11 cellular contexts compared by ENCODE assay signal in the genomic region with DNA sequence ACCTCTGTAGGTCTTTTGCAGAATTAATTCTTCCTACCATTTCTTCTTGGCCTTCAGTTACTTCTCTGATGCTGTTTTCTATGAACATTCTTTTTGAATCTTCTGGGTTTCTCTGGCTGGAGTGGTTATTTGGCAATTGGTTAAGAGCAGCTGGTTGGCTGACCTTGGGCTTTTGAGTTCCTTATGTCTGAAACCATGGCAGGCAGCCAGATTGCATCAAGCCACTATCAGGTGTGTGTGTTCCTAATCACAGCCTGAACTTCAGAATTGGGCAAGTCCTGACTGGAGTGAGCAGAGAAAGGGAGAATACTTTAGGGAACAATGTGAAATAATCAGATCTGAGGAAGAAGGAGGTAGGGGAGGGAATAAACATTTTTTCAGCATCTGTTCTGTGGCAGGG.
DNase-seq lines count a peak whose midpoint lies in the region; ATAC-seq and TF ChIP-seq lines count a peak whose summit lies in the region.
"Had no signal": no experiment of that assay in that cellular context is flagged by ENCODE, and none has a peak within 500 bp of the region (broad histone marks: within the 10 kb centered on the region; RNA-seq: fewer than 3 reads in every experiment).

No MANE protein-coding gene starts in this region.

- TF ChIP-seq CTCF in BE2C (IDR thresholded peaks at IDR 0.05; ENCODE audit: low read depth, low read length): no peak
- TF ChIP-seq CTCF in mucosa of descending colon (IDR thresholded peaks at IDR 0.05): no peak
- TF ChIP-seq CTCF in GM10248 (IDR thresholded peaks at IDR 0.05; ENCODE audit: control extremely low read depth, extremely low read depth, low read depth, missing control alignments): no peak

- POLR2A ChIA-PET in GM10248 (lab: Yijun Ruan, JAX): interaction anchor here (0.5 kb wide), 1 partner anchor 54 kb away, joined by 3 read pairs; no protein-coding TSS in a partner anchor

- intact Hi-C loops in mucosa of descending colon (cut with DNase I, micrococcal nuclease): no loop called here

- H3K9me3 ChIP-seq in BE2C (no peaks in the 10 kb centered on the region), mucosa of descending colon (no peaks in the 10 kb centered on the region)

- in situ Hi-C loops in KBM-7 (cut with MboI; ENCODE audit: low pct_unique_long_range_greater_than_20kb, low sequenced_read_pairs): no loop called here

- CTCF ChIA-PET in GM10248 (lab: Yijun Ruan, JAX): interaction anchor here (1.3 to 2.8 kb wide), 3 partner anchors 14 to 45 kb away, joined by 3 to 14 read pairs (median 7); no protein-coding TSS in a partner anchor

- peak; percentile 26 for DNase-seq in BE2C
- DNase-seq in KBM-7: peak; percentile 8
- DNase-seq in dermis blood vessel endothelial cell: peak; percentile 69
- DNase-seq in mucosa of descending colon: peak in 1 of 3 donors; percentile 46
- no peak for DNase-seq in activated CD8-positive, alpha-beta memory T cell treated with anti-CD3 and anti-CD28 coated beads for 24 hours
- no peak for DNase-seq in GM10248 (ENCODE audit: extremely low spot score)
- DNase-seq in DMS153 treated with DMSO at 0.1 percent for 48 hours (lab: John Stamatoyannopoulos, UW; ENCODE audit: unreplicated experiment): no peak
- DNase-seq in mesenteric fat pad (ENCODE audit: low spot score): no peak
- DNase-seq: activated CD8-positive, alpha-beta T cell treated with anti-CD3 and anti-CD28 coated beads, Interleukin-2, amount 10 ng/mL, durations not matched to agents 7 days and 5 days; CD8-positive, alpha-beta memory T cell had no signal

- H3K4me1 ChIP-seq in BE2C (peaks cover 25% of the 10 kb centered on the region), mucosa of descending colon (ENCODE audit: low read depth) (peaks cover 4% of the 10 kb centered on the region)

- ATAC-seq in mucosa of descending colon: peak; percentile 46
- ATAC-seq: activated CD8-positive, alpha-beta T cell treated with anti-CD3 and anti-CD28 coated beads, Interleukin-2, amount 10 ng/mL, durations not matched to agents 7 days and 5 days had no signal

- H3K27me3 ChIP-seq in BE2C: no peaks in the 10 kb centered on the region

- H3K36me3 ChIP-seq in BE2C (peaks cover 8% of the 10 kb centered on the region), mucosa of descending colon (ENCODE audit: low read depth) (no peaks in the 10 kb centered on the region)

- H3K4me3 ChIP-seq in BE2C (ENCODE audit: low read depth, low read length): no peak overlapping the region
- no peak overlapping the region for H3K4me3 ChIP-seq in mucosa of descending colon
- H3K4me3 ChIP-seq: smooth muscle cell had no signal

Comparison
In these comparisons a context has a peak if more than half of its experiments do, and no peak if none do; other contexts are left out.
1. DNase-seq: peak in BE2C (single experiment), KBM-7 (single experiment) and dermis blood vessel endothelial cell (single experiment); none in activated CD8-positive, alpha-beta memory T cell treated with anti-CD3 and anti-CD28 coated beads for 24 hours (single experiment), GM10248 (single experiment), DMS153 treated with DMSO at 0.1 percent for 48 hours (single experiment) and mesenteric fat pad (single experiment).